ENCODE assay signal across 17 cellular contexts in the genomic region with DNA sequence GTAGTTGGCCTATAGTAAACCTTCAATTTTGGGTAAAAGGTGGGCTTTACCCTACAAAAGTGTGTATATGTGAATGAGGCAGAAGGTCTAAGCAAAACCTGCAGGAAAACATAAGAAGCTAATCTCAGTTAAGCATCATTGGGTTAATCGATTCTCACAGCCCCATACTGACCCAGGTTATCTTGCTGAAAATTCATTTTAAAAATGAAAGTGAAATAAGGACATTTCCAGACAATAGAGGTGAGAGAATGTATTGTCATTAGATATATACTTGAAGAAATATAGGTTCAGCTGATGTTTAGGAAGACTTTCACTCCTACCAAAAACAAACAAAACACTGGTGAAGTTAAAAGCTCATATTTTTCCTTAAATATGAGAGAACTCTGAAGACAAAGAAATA.
"Had no signal": no experiment of that assay in that cellular context is flagged by ENCODE, and none has a peak within 500 bp of the region (broad histone marks: within the 10 kb centered on the region; RNA-seq: fewer than 3 reads in every experiment).

No MANE protein-coding gene starts in this region.

- H3K4me3 ChIP-seq: esophagus muscularis mucosa, gastroesophageal sphincter, heart left ventricle, left lung, tibial nerve, uterus had no signal

- H3K4me3 Mint-ChIP-seq: activated CD4-positive, alpha-beta T cell treated with anti-CD3 and anti-CD28 coated beads, Interleukin-2, amount 10 ng/mL, durations not matched to agents 7 days and 5 days; dendritic cell treated with granulocyte-macrophage colony-stimulating factor and Interleukin-4, amounts not matched to agents 40 ng/mL and 50 ng/mL, for 4 days; mesothelial cell of epicardium; neural crest cell had no signal

- H3K27ac Mint-ChIP-seq: activated CD4-positive, alpha-beta T cell treated with anti-CD3 and anti-CD28 coated beads, Interleukin-2, amount 10 ng/mL, durations not matched to agents 7 days and 5 days; activated T-helper 2 cell treated with anti-CD3 and anti-CD28 coated beads, Interferon-gamma antibody, Interleukin-2, Interleukin-4, amounts not matched to agents 10 μg/mL and 5 μg/mL and 100 μg/mL, durations not matched to agents 14 hours and 24 hours and 36 hours; dendritic cell treated with granulocyte-macrophage colony-stimulating factor and Interleukin-4, amounts not matched to agents 40 ng/mL and 50 ng/mL, for 4 days; mesothelial cell of epicardium; progenitor cell of endocrine pancreas had no signal

- H3K4me1 ChIP-seq: esophagus muscularis mucosa, gastroesophageal sphincter, heart left ventricle, left lung, tibial nerve, uterus had no signal

- DNase-seq: activated CD4-positive, alpha-beta T cell treated with anti-CD3 and anti-CD28 coated beads, Interleukin-2, amount 10 ng/mL, durations not matched to agents 7 days and 5 days; activated naive CD4-positive, alpha-beta T cell treated with Interleukin-2 at 50 U/mL for 16 hours; activated T-cell treated with anti-CD3 and anti-CD28 coated beads for 4 hours; effector CD8-positive, alpha-beta T cell; heart left ventricle; left lung; stimulated activated CD8-positive, alpha-beta memory T cell treated with anti-CD3 and anti-CD28 coated beads, Interleukin-4, amount 100 ng/mL, for 48 hours; stimulated activated naive CD4-positive, alpha-beta T cell; uterus had no signal

- ATAC-seq: gastroesophageal sphincter, heart left ventricle, left lung had no signal

- H3K36me3 ChIP-seq: esophagus muscularis mucosa, gastroesophageal sphincter, heart left ventricle, left lung, tibial nerve, uterus had no signal

- H3K27me3 ChIP-seq: esophagus muscularis mucosa, gastroesophageal sphincter, heart left ventricle, left lung, tibial nerve, uterus had no signal

- H3K27me3 Mint-ChIP-seq: progenitor cell of endocrine pancreas had no signal

- H3K4me1 Mint-ChIP-seq: mesothelial cell of epicardium, neural crest cell had no signal

- H3K36me3 Mint-ChIP-seq: mesothelial cell of epicardium had no signal

- H3K27ac ChIP-seq: esophagus muscularis mucosa, gastroesophageal sphincter, heart left ventricle, left lung, tibial nerve, uterus had no signal

- H3K9me3 ChIP-seq: left lung, uterus had no signal
